10 cellular contexts compared by ENCODE assay signal in the genomic region with DNA sequence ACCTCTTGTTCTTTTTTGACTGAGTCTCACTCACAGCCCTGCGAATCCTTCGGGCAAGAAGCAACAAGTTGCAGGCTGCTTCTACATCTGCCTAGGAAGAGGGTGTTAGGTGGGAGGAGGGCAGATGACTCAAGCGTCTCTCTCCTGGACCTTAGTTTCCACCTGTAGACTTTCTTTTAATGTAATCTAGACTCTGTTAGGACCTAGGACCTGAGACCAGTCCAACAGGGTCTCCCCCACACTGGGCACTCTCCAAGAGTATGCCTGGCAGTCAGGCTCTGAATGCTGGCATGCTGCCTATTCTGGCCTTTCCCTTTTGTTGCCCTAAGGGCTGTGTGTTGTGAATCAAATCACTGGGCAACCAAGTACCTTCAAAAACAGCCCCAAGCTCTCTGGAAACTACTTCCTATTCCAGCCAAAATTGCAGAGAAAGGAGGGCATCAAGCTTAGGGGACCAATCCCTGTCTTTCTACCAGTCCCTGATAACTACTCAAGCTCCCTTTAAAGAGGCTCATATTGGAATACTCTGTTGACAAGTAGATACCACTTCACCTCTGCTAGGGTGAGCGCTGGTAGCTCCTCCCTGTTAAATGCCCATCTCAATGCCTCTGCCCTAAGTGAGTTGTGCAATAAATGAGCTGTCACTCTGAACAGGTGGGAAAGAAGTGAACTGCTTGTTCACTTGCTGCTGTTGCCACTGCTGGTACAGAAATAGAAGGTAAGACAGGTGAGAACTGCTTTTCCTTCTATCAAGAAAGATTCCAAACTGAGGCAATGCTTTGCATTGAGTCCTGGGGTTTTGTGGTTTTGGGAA. TPM values are rescaled to one million over a fixed set of nuclear protein-coding genes. Genes with fewer than 3 reads are reported as not detected.
DNase-seq lines count a peak whose midpoint lies in the region; ATAC-seq and TF ChIP-seq lines count a peak whose summit lies in the region.
"Had no signal": no experiment of that assay in that cellular context is flagged by ENCODE, and none has a peak within 500 bp of the region (broad histone marks: within the 10 kb centered on the region; RNA-seq: fewer than 3 reads in every experiment).

A gene with protein sequence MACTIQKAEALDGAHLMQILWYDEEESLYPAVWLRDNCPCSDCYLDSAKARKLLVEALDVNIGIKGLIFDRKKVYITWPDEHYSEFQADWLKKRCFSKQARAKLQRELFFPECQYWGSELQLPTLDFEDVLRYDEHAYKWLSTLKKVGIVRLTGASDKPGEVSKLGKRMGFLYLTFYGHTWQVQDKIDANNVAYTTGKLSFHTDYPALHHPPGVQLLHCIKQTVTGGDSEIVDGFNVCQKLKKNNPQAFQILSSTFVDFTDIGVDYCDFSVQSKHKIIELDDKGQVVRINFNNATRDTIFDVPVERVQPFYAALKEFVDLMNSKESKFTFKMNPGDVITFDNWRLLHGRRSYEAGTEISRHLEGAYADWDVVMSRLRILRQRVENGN (plus strand): TSS at position 514 of the 814 bp plus-strand sequence. CDS start 14,616 bp downstream, outside the sequence.

- CTCF ChIA-PET in MCF 10A (lab: Yijun Ruan, JAX) = interaction anchor here (0.5 to 2.7 kb wide), 24 partner anchors 10 to 756 kb away, joined by 3 to 27 read pairs (median 4); a partner anchor contains a TSS

- H3K18ac ChIP-seq in mesendoderm (ENCODE audit: low read length) = no peak within 1 kb of the TSS

- H3K27ac ChIP-seq in mesendoderm (ENCODE audit: low read depth, low read length) (no peak within 1 kb of the TSS), aorta (ENCODE audit: low read depth in 1 of 2, low read length in 2 of 2) (peak within 1 kb of the TSS in 1 of 2 donors; percentile 4)

- peak within 1 kb of the TSS; percentile 91 for H3K27ac Mint-ChIP-seq in MCF 10A (ENCODE audit: low read depth, unreplicated experiment)
- H3K27ac Mint-ChIP-seq: natural killer cell treated with Interleukin-12 subunit alpha and Interleukin-12 subunit beta and Interleukin-15 and Interleukin-18, amount 100 ng/mL, for 72 hours had no signal

- H3K9me3 Mint-ChIP-seq in MCF 10A (ENCODE audit: unreplicated experiment) = peaks cover 20% of the 10 kb centered on the region

- H3K4ac ChIP-seq in mesendoderm (ENCODE audit: low read depth, low read length) = no peak within 1 kb of the TSS

- H2BK5ac ChIP-seq in mesendoderm (ENCODE audit: low read length) = no peak within 1 kb of the TSS

- no peaks in the 10 kb centered on the region for H3K27me3 Mint-ChIP-seq in MCF 10A (ENCODE audit: insufficient read depth, unreplicated experiment)
- H3K27me3 Mint-ChIP-seq: natural killer cell treated with Interleukin-12 subunit alpha and Interleukin-12 subunit beta and Interleukin-15 and Interleukin-18, amount 100 ng/mL, for 72 hours had no signal

- no peak within 1 kb of the TSS for H3K56ac ChIP-seq in mesendoderm (ENCODE audit: low read length)

- ATAC-seq in aorta (ENCODE audit: low FRiP score) = peak; percentile 70
- no peak for ATAC-seq in HG03108 (IDR thresholded peaks at IDR 0.05; ENCODE audit: unreplicated experiment)
- no peak for ATAC-seq in HG02763 (IDR thresholded peaks at IDR 0.05; ENCODE audit: unreplicated experiment)
- ATAC-seq: natural killer cell treated with Interleukin-12 subunit alpha and Interleukin-12 subunit beta and Interleukin-15 and Interleukin-18, amount 100 ng/mL, for 72 hours had no signal

- no peak within 1 kb of the TSS for H2BK120ac ChIP-seq in mesendoderm (ENCODE audit: low read depth, low read length)

- H3K36me3 ChIP-seq in mesendoderm (ENCODE audit: control insufficient read depth, insufficient read depth, low read length) = no peaks in the 10 kb centered on the region
- H3K36me3 ChIP-seq in aorta (ENCODE audit: control insufficient read depth in 1 of 2, insufficient read depth in 2 of 2, low read length in 1 of 2) = no peaks in the 10 kb centered on the region

- H3K27me3 ChIP-seq in mesendoderm (ENCODE audit: insufficient read depth, low read length, poor library complexity) (no peaks in the 10 kb centered on the region), aorta (ENCODE audit: control insufficient read depth in 1 of 2, insufficient read depth in 2 of 2, low read length in 1 of 2) (no peaks in the 10 kb centered on the region)

- no peak within 1 kb of the TSS for H2BK15ac ChIP-seq in mesendoderm (replicated peaks; ENCODE audit: low read depth)

- no peak within 1 kb of the TSS for H2AK5ac ChIP-seq in mesendoderm (ENCODE audit: low read length)

- TF ChIP-seq CTCF in MCF 10A (IDR thresholded peaks at IDR 0.05; ENCODE audit: unreplicated experiment) = no peak

- H3K4me3 ChIP-seq in mesendoderm (ENCODE audit: low read length) (no peak within 1 kb of the TSS), aorta (ENCODE audit: low read length in 2 of 2) (no peak within 1 kb of the TSS)

- no peak within 1 kb of the TSS for H4K5ac ChIP-seq in mesendoderm (ENCODE audit: low read length)

- no CpG with 5 or more reads among the region's 4 CpGs for WGBS in mesendoderm (ENCODE audit: extremely low coverage, insufficient coverage, low lambda C conversion rate)
- WGBS in aorta, 2 donors = 36 to 39% methylated on average over 4 of the region's 4 CpGs

- H3K79me2 ChIP-seq in mesendoderm (ENCODE audit: control insufficient read depth, insufficient read depth, low read length) = no peaks in the 10 kb centered on the region

- H3K4me1 ChIP-seq in mesendoderm (ENCODE audit: control insufficient read depth, low read depth, low read length) = no peaks in the 10 kb centered on the region
- peaks cover 0 to 5% of the 10 kb centered on the region in 2 donors for H3K4me1 ChIP-seq in aorta (ENCODE audit: control insufficient read depth in 1 of 2, insufficient read depth in 2 of 2, low read length in 2 of 2)

- H3K9ac ChIP-seq in mesendoderm (ENCODE audit: low read length) = no peak within 1 kb of the TSS

- H4K8ac ChIP-seq in mesendoderm (ENCODE audit: low read depth, low read length) = no peak within 1 kb of the TSS

- no peaks in the 10 kb centered on the region for H3K9me3 ChIP-seq in aorta (ENCODE audit: control insufficient read depth, low read length)

- DNase-seq in SIG-M5 treated with dmso at 0.1 percent for 504 hours (lab: John Stamatoyannopoulos, UW; ENCODE audit: unreplicated experiment) (peak; percentile 17), SIG-M5 (lab: John Stamatoyannopoulos, UW) (no peak), MCF 10A (ENCODE audit: unreplicated experiment) (peak; percentile 92), mesendoderm (peak; percentile 28), aorta (peak in 1 of 2 donors; percentile 63), NCI-H446 (lab: John Stamatoyannopoulos, UW) (no peak)
- DNase-seq: SW 1271 had no signal

- no peak within 1 kb of the TSS for H3K4me2 ChIP-seq in mesendoderm (ENCODE audit: low read length)

- BruUV-seq in MCF 10A (replicated peaks; lab: Mats Ljungman, UMichigan) = no TSS peak

- no peaks in the 10 kb centered on the region for H3K36me3 Mint-ChIP-seq in MCF 10A (ENCODE audit: insufficient read depth, unreplicated experiment)
- H3K36me3 Mint-ChIP-seq: natural killer cell treated with Interleukin-12 subunit alpha and Interleukin-12 subunit beta and Interleukin-15 and Interleukin-18, amount 100 ng/mL, for 72 hours had no signal

- H3K23ac ChIP-seq in mesendoderm (ENCODE audit: low read length) = no peak within 1 kb of the TSS

- POLR2A ChIA-PET in MCF 10A (lab: Yijun Ruan, JAX) = interaction anchor here (0.7 to 3.4 kb wide), 20 partner anchors 10 to 280 kb away, joined by 3 to 49 read pairs (median 5); a partner anchor contains a TSS

- no peaks in the 10 kb centered on the region for H3K79me1 ChIP-seq in mesendoderm (ENCODE audit: low read length)

- peak within 1 kb of the TSS; percentile 59 for H3K4me3 Mint-ChIP-seq in MCF 10A (ENCODE audit: unreplicated experiment)
- H3K4me3 Mint-ChIP-seq: natural killer cell treated with Interleukin-12 subunit alpha and Interleukin-12 subunit beta and Interleukin-15 and Interleukin-18, amount 100 ng/mL, for 72 hours had no signal

- H3K4me1 Mint-ChIP-seq in MCF 10A (ENCODE audit: insufficient read depth, unreplicated experiment) = peaks cover 25% of the 10 kb centered on the region

- intact Hi-C loops in MCF 10A (cut with micrococcal nuclease) = loop anchor here (1.0 to 2.0 kb wide), 2 partner anchors 84 to 286 kb away; no protein-coding TSS in a partner anchor
- intact Hi-C loops in aorta (cut with DNase I) = no loop called here

RNA-seq across cellular contexts. Expression of the gene that starts here (rescaled TPM):
- total RNA-seq in MCF 10A (2022) = 0.33 TPM in 1 of 2 replicates, not detected in the other
- not detected for polyA plus RNA-seq in mesendoderm (2013, experiment 1 of 2)
- polyA plus RNA-seq in mesendoderm (2013, experiment 2 of 2) = not detected
- under 1 TPM in 1 of 2 donors, not detected in 1; 0.45 TPM for total RNA-seq in aorta
- under 1 TPM in 1 of 2 donors, not detected in 1; 0.43 TPM for polyA plus RNA-seq in aorta
- total RNA-seq: natural killer cell treated with Interleukin-12 subunit alpha and Interleukin-12 subunit beta and Interleukin-15 and Interleukin-18, amount 100 ng/mL, for 72 hours had no signal

Comparison
In these comparisons a context has a peak if more than half of its experiments do, and no peak if none do; other contexts are left out.
1. DNase-seq: peak in SIG-M5 treated with dmso at 0.1 percent for 504 hours (single experiment) and mesendoderm (single experiment); none in SIG-M5 (single experiment) and NCI-H446 (0 of 2).
2. Peak in DNase-seq in MCF 10A; RNA of the gene not detected or under 1 TPM.
3. Peak in ATAC-seq in aorta; RNA of the gene not detected or under 1 TPM.